In the genomic region with DNA sequence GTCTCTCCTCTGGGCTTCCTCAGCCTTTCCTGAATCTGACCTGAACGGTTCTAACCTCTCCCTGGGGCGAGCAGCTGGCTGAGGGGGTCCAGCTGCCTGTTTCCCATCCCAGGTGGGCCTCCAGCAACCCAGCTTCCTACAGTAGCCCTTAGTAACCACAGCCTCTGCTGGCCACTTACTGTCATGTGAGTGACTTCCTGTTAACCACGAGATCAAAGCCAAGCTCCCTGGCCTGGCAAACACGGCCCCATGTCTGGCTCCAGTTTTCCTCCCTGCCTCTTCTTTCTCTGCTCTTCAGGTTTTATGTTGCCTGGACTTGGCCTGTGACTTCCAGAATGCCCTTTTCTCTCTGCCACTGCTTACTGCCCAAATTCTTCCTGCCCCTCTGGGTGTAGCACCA, we compare ENCODE assay signal across 1 cellular context.
A peak's percentile ranks its signal among the peaks of the same experiment; 100 is the strongest.
TF ChIP-seq lines count a peak whose summit lies in the region.

No MANE protein-coding gene starts in this region.

TF ChIP-seq in HepG2, 621 proteins besides CTCF, POLR2A, EP300 and RAD21 (continues in another document):
- TF ChIP-seq, protein P1, sequence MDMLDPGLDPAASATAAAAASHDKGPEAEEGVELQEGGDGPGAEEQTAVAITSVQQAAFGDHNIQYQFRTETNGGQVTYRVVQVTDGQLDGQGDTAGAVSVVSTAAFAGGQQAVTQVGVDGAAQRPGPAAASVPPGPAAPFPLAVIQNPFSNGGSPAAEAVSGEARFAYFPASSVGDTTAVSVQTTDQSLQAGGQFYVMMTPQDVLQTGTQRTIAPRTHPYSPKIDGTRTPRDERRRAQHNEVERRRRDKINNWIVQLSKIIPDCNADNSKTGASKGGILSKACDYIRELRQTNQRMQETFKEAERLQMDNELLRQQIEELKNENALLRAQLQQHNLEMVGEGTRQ (IDR thresholded peaks at IDR 0.05; ENCODE audit: low read depth, low read length), result no peak
- TF ChIP-seq, protein P1 (CRISPR knock-in tag; IDR thresholded peaks at IDR 0.05; ENCODE audit: borderline replicate concordance), result no peak
- TF ChIP-seq ESRRA (CRISPR knock-in tag; IDR thresholded peaks at IDR 0.05; ENCODE audit: low read depth), result no peak
- no peak for TF ChIP-seq HIVEP1 (CRISPR knock-in tag; IDR thresholded peaks at IDR 0.05)
- TF ChIP-seq, protein P2, sequence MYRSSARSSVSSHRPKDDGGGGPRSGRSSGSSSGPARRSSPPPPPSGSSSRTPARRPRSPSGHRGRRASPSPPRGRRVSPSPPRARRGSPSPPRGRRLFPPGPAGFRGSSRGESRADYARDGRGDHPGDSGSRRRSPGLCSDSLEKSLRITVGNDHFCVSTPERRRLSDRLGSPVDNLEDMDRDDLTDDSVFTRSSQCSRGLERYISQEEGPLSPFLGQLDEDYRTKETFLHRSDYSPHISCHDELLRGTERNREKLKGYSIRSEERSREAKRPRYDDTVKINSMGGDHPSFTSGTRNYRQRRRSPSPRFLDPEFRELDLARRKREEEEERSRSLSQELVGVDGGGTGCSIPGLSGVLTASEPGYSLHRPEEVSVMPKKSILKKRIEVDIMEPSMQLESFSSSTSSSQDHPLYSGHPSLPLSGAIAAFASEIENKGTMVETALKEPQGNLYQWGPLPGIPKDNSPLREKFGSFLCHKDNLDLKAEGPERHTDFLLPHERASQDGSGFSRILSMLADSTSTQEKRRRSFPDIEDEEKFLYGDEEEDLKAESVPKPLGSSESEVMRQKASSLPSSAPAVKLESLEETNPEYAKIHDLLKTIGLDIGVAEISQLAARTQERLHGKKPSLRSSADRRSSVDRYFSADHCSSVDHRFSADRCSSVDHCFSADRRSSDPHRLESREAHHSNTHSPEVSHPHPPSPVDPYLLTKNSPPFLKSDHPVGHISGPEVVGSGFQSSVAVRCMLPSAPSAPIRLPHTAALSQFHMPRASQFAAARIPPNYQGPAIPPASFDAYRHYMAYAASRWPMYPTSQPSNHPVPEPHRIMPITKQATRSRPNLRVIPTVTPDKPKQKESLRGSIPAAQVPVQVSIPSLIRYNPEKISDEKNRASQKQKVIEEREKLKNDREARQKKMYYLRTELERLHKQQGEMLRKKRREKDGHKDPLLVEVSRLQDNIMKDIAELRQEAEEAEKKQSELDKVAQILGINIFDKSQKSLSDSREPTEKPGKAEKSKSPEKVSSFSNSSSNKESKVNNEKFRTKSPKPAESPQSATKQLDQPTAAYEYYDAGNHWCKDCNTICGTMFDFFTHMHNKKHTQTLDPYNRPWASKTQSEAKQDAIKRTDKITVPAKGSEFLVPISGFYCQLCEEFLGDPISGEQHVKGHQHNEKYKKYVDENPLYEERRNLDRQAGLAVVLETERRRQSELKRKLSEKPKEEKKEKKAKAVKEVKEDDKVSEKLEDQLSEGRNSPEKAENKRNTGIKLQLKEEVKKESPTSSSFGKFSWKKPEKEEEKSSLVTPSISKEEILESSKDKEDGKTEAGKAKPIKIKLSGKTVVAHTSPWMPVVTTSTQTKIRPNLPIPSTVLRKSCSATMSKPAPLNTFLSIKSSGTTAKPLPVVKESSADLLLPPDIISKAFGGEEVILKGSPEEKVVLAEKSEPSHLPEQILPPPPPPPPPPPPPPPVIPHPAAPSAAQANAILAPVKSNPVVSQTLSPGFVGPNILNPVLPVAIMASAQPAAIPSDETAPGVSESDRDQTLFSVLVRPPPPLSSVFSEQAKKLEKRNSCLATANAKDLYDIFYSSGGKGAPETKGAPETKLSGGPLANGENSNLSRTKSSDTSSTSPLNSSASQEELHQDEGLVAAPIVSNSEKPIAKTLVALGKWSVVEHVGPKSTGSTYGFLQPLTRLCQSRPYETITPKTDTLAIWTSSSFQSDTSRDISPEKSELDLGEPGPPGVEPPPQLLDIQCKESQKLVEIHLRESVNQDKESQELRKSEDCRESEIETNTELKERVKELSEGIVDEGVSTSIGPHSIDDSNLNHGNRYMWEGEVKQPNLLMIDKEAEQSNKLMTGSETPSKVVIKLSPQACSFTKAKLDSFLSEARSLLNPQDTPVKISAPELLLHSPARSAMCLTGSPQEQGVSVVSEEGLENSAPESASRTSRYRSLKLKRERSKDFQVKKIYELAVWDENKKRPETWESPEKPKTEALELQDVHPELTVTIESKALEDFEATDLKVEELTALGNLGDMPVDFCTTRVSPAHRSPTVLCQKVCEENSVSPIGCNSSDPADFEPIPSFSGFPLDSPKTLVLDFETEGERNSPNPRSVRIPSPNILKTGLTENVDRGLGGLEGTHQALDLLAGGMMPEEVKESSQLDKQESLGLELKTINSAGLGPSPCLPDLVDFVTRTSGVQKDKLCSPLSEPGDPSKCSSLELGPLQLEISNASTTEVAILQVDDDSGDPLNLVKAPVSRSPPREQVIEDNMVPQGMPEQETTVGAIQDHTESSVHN (CRISPR knock-in tag; IDR thresholded peaks at IDR 0.05), result no peak
- TF ChIP-seq ZBTB7B (CRISPR knock-in tag; IDR thresholded peaks at IDR 0.05), result 0 out of 2 replicates have a peak, but pooled peaks have one; percentile 50
- no peak for TF ChIP-seq ZNF207 (IDR thresholded peaks at IDR 0.05; ENCODE audit: borderline replicate concordance)
- no peak for TF ChIP-seq CC2D1A (CRISPR knock-in tag; IDR thresholded peaks at IDR 0.05)
- no peak for TF ChIP-seq CBX2 (IDR thresholded peaks at IDR 0.05; ENCODE audit: low read depth, low read length)
- TF ChIP-seq CBX2 (CRISPR knock-in tag; IDR thresholded peaks at IDR 0.05; ENCODE audit: low read depth), result no peak
- no peak for TF ChIP-seq SOX13 (IDR thresholded peaks at IDR 0.05)
- peak in 1 of 2 experiments; percentile 43; a peak in 1 of 4 replicates for TF ChIP-seq SOX13 (CRISPR knock-in tag; conservative IDR thresholded peaks at IDR 0.05 in 1 of 2, IDR thresholded peaks at IDR 0.05 in 1 of 2)
- TF ChIP-seq TP53 (CRISPR knock-in tag; conservative IDR thresholded peaks at IDR 0.05), result no peak
- no peak for TF ChIP-seq ZNF747 (CRISPR knock-in tag; IDR thresholded peaks at IDR 0.05; ENCODE audit: borderline replicate concordance)
- TF ChIP-seq, protein P3, sequence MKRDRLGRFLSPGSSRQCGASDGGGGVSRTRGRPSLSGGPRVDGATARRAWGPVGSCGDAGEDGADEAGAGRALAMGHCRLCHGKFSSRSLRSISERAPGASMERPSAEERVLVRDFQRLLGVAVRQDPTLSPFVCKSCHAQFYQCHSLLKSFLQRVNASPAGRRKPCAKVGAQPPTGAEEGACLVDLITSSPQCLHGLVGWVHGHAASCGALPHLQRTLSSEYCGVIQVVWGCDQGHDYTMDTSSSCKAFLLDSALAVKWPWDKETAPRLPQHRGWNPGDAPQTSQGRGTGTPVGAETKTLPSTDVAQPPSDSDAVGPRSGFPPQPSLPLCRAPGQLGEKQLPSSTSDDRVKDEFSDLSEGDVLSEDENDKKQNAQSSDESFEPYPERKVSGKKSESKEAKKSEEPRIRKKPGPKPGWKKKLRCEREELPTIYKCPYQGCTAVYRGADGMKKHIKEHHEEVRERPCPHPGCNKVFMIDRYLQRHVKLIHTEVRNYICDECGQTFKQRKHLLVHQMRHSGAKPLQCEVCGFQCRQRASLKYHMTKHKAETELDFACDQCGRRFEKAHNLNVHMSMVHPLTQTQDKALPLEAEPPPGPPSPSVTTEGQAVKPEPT (CRISPR knock-in tag; IDR thresholded peaks at IDR 0.05; ENCODE audit: low read depth), result no peak
- TF ChIP-seq, protein P4, sequence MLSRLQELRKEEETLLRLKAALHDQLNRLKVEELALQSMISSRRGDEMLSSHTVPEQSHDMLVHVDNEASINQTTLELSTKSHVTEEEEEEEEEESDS (CRISPR knock-in tag; IDR thresholded peaks at IDR 0.05; ENCODE audit: borderline replicate concordance), result no peak
- no peak for TF ChIP-seq MTA1 (CRISPR knock-in tag; IDR thresholded peaks at IDR 0.05; ENCODE audit: borderline replicate concordance)
- no peak for TF ChIP-seq MXI1 (IDR thresholded peaks at IDR 0.05; ENCODE audit: borderline replicate concordance, low read depth, low read length)
- TF ChIP-seq MEIS1 (CRISPR knock-in tag; IDR thresholded peaks at IDR 0.05; ENCODE audit: borderline replicate concordance), result no peak
- TF ChIP-seq PAX8 (CRISPR knock-in tag; IDR thresholded peaks at IDR 0.05; ENCODE audit: borderline replicate concordance), result no peak
- TF ChIP-seq POLR2G (IDR thresholded peaks at IDR 0.05; ENCODE audit: low read depth, low read length), result no peak
- no peak for TF ChIP-seq NFKB2 (CRISPR knock-in tag; IDR thresholded peaks at IDR 0.05; ENCODE audit: borderline replicate concordance)
- TF ChIP-seq SOX5 (CRISPR knock-in tag; IDR thresholded peaks at IDR 0.05; ENCODE audit: borderline replicate concordance), result peak; percentile 49; the same call in 1 of the 2 replicates
- TF ChIP-seq, protein P5, sequence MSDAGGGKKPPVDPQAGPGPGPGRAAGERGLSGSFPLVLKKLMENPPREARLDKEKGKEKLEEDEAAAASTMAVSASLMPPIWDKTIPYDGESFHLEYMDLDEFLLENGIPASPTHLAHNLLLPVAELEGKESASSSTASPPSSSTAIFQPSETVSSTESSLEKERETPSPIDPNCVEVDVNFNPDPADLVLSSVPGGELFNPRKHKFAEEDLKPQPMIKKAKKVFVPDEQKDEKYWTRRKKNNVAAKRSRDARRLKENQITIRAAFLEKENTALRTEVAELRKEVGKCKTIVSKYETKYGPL (CRISPR knock-in tag; IDR thresholded peaks at IDR 0.05), result no peak
- TF ChIP-seq, protein P6, sequence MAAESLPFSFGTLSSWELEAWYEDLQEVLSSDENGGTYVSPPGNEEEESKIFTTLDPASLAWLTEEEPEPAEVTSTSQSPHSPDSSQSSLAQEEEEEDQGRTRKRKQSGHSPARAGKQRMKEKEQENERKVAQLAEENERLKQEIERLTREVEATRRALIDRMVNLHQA (CRISPR knock-in tag; IDR thresholded peaks at IDR 0.05), result no peak
- no peak for TF ChIP-seq ZNF883 (CRISPR knock-in tag; IDR thresholded peaks at IDR 0.05; ENCODE audit: not compliant biosample characterization)
- TF ChIP-seq, protein P7, sequence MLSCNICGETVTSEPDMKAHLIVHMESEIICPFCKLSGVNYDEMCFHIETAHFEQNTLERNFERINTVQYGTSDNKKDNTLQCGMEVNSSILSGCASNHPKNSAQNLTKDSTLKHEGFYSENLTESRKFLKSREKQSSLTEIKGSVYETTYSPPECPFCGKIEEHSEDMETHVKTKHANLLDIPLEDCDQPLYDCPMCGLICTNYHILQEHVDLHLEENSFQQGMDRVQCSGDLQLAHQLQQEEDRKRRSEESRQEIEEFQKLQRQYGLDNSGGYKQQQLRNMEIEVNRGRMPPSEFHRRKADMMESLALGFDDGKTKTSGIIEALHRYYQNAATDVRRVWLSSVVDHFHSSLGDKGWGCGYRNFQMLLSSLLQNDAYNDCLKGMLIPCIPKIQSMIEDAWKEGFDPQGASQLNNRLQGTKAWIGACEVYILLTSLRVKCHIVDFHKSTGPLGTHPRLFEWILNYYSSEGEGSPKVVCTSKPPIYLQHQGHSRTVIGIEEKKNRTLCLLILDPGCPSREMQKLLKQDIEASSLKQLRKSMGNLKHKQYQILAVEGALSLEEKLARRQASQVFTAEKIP (CRISPR knock-in tag; IDR thresholded peaks at IDR 0.05; ENCODE audit: borderline replicate concordance), result no peak
- no peak for TF ChIP-seq ZNF737 (CRISPR knock-in tag; IDR thresholded peaks at IDR 0.05; ENCODE audit: borderline replicate concordance)
- no peak for TF ChIP-seq ARID2 (CRISPR knock-in tag; IDR thresholded peaks at IDR 0.05; ENCODE audit: borderline replicate concordance)
- TF ChIP-seq SUZ12 (IDR thresholded peaks at IDR 0.05; ENCODE audit: low read depth, low read length), result no peak
- no peak for TF ChIP-seq DNMT1 (CRISPR knock-in tag; IDR thresholded peaks at IDR 0.05)
- no peak for TF ChIP-seq SIX4 (CRISPR knock-in tag; IDR thresholded peaks at IDR 0.05)
- TF ChIP-seq JARID2 (CRISPR knock-in tag; IDR thresholded peaks at IDR 0.05; ENCODE audit: insufficient replicate concordance), result no peak
- TF ChIP-seq, protein P8, sequence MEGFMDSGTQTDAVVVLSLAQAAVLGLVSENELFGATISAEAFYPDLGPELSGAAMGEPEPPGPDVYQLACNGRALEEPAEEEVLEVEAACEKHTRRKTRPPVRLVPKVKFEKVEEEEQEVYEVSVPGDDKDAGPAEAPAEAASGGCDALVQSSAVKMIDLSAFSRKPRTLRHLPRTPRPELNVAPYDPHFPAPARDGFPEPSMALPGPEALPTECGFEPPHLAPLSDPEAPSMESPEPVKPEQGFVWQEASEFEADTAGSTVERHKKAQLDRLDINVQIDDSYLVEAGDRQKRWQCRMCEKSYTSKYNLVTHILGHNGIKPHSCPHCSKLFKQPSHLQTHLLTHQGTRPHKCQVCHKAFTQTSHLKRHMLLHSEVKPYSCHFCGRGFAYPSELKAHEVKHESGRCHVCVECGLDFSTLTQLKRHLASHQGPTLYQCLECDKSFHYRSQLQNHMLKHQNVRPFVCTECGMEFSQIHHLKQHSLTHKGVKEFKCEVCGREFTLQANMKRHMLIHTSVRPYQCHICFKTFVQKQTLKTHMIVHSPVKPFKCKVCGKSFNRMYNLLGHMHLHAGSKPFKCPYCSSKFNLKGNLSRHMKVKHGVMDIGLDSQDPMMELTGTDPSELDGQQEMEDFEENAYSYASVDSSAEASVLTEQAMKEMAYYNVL (CRISPR knock-in tag; IDR thresholded peaks at IDR 0.05; ENCODE audit: borderline replicate concordance), result no peak
- TF ChIP-seq, protein P9, sequence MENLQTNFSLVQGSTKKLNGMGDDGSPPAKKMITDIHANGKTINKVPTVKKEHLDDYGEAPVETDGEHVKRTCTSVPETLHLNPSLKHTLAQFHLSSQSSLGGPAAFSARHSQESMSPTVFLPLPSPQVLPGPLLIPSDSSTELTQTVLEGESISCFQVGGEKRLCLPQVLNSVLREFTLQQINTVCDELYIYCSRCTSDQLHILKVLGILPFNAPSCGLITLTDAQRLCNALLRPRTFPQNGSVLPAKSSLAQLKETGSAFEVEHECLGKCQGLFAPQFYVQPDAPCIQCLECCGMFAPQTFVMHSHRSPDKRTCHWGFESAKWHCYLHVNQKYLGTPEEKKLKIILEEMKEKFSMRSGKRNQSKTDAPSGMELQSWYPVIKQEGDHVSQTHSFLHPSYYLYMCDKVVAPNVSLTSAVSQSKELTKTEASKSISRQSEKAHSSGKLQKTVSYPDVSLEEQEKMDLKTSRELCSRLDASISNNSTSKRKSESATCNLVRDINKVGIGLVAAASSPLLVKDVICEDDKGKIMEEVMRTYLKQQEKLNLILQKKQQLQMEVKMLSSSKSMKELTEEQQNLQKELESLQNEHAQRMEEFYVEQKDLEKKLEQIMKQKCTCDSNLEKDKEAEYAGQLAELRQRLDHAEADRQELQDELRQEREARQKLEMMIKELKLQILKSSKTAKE (CRISPR knock-in tag; IDR thresholded peaks at IDR 0.05; ENCODE audit: borderline replicate concordance), result peak; percentile 30
- TF ChIP-seq SRSF1 (optimal IDR thresholded peaks at IDR 0.05; ENCODE audit: low read depth, low read length), result no peak
- no peak for TF ChIP-seq NFATC3 (CRISPR knock-in tag; IDR thresholded peaks at IDR 0.05)
- no peak for TF ChIP-seq NR3C1 (CRISPR knock-in tag; IDR thresholded peaks at IDR 0.05)
